Comparison of ENCODE assay signal across 8 cellular contexts in the genomic region with DNA sequence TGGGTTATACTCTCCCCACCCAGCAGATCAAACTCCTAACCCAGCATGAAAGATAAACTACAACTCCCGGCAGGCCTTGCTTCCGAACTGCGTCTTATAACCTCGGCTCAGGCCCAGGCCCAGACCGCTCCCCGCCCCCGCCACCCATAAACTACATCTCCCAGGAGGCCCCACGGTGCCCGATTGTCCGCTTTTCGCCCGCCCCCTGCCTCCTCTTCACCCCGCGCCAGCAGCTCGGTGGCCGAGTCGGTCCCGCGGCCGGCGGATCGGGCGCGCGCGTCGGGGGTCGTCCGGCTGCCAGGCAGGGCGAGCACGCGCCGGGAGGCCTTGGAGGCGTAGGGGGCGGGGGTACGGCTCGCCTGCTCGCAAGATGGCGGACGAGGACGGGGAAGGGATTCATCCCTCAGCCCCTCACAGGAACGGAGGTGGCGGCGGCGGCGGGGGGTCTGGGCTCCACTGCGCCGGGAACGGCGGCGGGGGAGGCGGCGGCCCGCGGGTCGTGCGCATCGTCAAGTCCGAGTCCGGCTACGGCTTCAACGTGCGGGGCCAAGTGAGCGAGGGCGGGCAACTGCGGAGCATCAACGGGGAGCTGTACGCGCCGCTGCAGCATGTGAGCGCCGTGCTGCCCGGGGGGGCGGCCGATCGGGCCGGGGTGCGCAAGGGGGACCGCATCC. TPM values are rescaled to one million over a fixed set of nuclear protein-coding genes. Genes with fewer than 3 reads are reported as not detected.
DNase-seq lines count a peak whose midpoint lies in the region; ATAC-seq and TF ChIP-seq lines count a peak whose summit lies in the region.

A gene (plus strand): TSS at position 219 of the 674 bp plus-strand sequence. CDS start 152 bp downstream, at position 371.

- H3K4me1 Mint-ChIP-seq in mesothelial cell of epicardium, result peaks cover 45% of the 10 kb centered on the region

- peaks cover 3% of the 10 kb centered on the region; the same call in 1 of the 2 replicates for H4K20me1 ChIP-seq in OCI-LY3 (ENCODE audit: insufficient read depth, low read length)

- peak within 1 kb of the TSS; percentile 84 for H3K4me3 ChIP-seq in OCI-LY3 (ENCODE audit: low read length)

- peak within 1 kb of the TSS; percentile 83 for H3K9ac ChIP-seq in OCI-LY3 (ENCODE audit: low read length)

- peak within 1 kb of the TSS; percentile 93 for H3K27ac Mint-ChIP-seq in mesothelial cell of epicardium

- TF ChIP-seq CTCF in OCI-LY3 (IDR thresholded peaks at IDR 0.05; ENCODE audit: low read depth, low read length) (no peak), mesothelial cell of epicardium (IDR thresholded peaks at IDR 0.05; ENCODE audit: unreplicated experiment) (no peak)

- H3K79me2 ChIP-seq in OCI-LY3 (ENCODE audit: low read length), result peaks cover 39% of the 10 kb centered on the region

- no peaks in the 10 kb centered on the region for H3K9me3 ChIP-seq in OCI-LY3 (ENCODE audit: insufficient read depth, low read length)

- H3K4me1 ChIP-seq in OCI-LY3 (ENCODE audit: low read length), result peaks cover 15% of the 10 kb centered on the region

- peak within 1 kb of the TSS; percentile 47 for H3K27ac ChIP-seq in OCI-LY3 (ENCODE audit: low read length)

- DNase-seq in DMS 273 (lab: John Stamatoyannopoulos, UW; ENCODE audit: unreplicated experiment) (peak; percentile 97), HuH-7.5 (ENCODE audit: low spot score) (peak; percentile 87), mesothelial cell of epicardium (ENCODE audit: low spot score in 2 of 2, unreplicated experiment in 2 of 2) (peak; percentile 78 to 87)
- peak; percentile 87 for DNase-seq in activated CD8-positive, alpha-beta memory T cell treated with anti-CD3 and anti-CD28 coated beads, Interleukin-2, amount 50 U/mL, for 4 hours
- peak; percentile 79 for DNase-seq in stimulated activated CD8-positive, alpha-beta memory T cell treated with anti-CD3 and anti-CD28 coated beads, Interleukin-15, amount 100 ng/mL, for 48 hours (ENCODE audit: low read depth in 2 of 2)

- H3K9me3 Mint-ChIP-seq in mesothelial cell of epicardium, result no peaks in the 10 kb centered on the region

- H3K27me3 Mint-ChIP-seq in mesothelial cell of epicardium (ENCODE audit: low read depth), result no peaks in the 10 kb centered on the region

- in situ Hi-C loops in endometrial microvascular endothelial cells (cut with HindIII; ENCODE audit: inconsistent ontology term, low pct_unique_long_range_greater_than_20kb, low sequenced_read_pairs), result no loop called here

- H3K4me3 Mint-ChIP-seq in mesothelial cell of epicardium, result peak within 1 kb of the TSS; percentile 87

- H3K36me3 ChIP-seq in OCI-LY3 (replicated peaks; ENCODE audit: low read depth, low read length), result no peaks in the 10 kb centered on the region

- H3K36me3 Mint-ChIP-seq in mesothelial cell of epicardium, result no peaks in the 10 kb centered on the region

- peak; percentile 91 for ATAC-seq in GM21526 (IDR thresholded peaks at IDR 0.05; ENCODE audit: low FRiP score, unreplicated experiment)

- H2AFZ ChIP-seq in OCI-LY3 (ENCODE audit: low read depth, low read length), result peak within 1 kb of the TSS; percentile 69

- peak within 1 kb of the TSS; percentile 96 for H3K4me2 ChIP-seq in OCI-LY3 (ENCODE audit: low read length)

- H3K27me3 ChIP-seq in OCI-LY3 (ENCODE audit: low read depth, low read length), result no peaks in the 10 kb centered on the region

RNA-seq across cellular contexts. Expression of the gene that starts here (rescaled TPM):
- total RNA-seq in endometrial microvascular endothelial cells (ENCODE audit: inconsistent ontology term) (15.9 TPM), mesothelial cell of epicardium (41.5 to 44.0 TPM (median 43.4 TPM) in 3 replicates)

Comparison
In these comparisons a context has a peak if more than half of its experiments do, and no peak if none do; other contexts are left out.
1. Peak in every context shown above with its lines: DNase-seq, ATAC-seq, H3K4me3 ChIP-seq and H3K27ac ChIP-seq.